1 cellular context compared by ENCODE assay signal in genomic region chr13:71610876-71611275, GRCh38.
TF ChIP-seq lines count a peak whose summit lies in the region.

No MANE protein-coding gene starts in this region.

TF ChIP-seq in GM12878, 131 proteins besides CTCF, POLR2A, EP300 and RAD21:
- TF ChIP-seq ZNF592 (IDR thresholded peaks at IDR 0.05) = no peak
- no peak for TF ChIP-seq HCFC1 (IDR thresholded peaks at IDR 0.05; ENCODE audit: low read length)
- TF ChIP-seq HDAC2 (IDR thresholded peaks at IDR 0.05) = no peak
- no peak for TF ChIP-seq ASH2L (IDR thresholded peaks at IDR 0.05; ENCODE audit: borderline replicate concordance, low read depth)
- no peak for TF ChIP-seq SIX5 (IDR thresholded peaks at IDR 0.05; ENCODE audit: low read depth, low read length, severe bottlenecking)
